21 cellular contexts compared by ENCODE assay signal in the genomic region with DNA sequence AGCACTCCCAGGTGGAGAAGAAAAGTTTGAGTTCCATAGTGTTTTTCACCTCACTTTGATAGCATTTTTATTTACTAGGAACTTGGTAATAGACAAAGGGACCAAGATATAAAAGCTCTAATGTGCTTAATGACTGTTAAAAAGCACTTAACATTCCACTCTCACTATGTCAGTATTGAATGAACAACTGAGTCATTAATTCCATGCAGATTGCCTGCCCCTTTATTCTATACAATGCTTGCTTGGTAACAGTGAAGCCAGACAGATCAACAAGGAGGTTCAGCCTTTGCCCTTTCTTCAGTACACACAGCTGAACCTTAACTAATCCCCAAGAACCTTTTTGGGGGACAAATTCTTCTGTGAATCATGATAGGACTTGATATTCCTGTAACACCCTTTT.
DNase-seq lines count a peak whose midpoint lies in the region; ATAC-seq, FAIRE-seq and TF ChIP-seq lines count a peak whose summit lies in the region.
"Had no signal": no experiment of that assay in that cellular context is flagged by ENCODE, and none has a peak within 500 bp of the region (broad histone marks: within the 10 kb centered on the region; RNA-seq: fewer than 3 reads in every experiment).

No MANE protein-coding gene starts in this region.

- H3K4me1 ChIP-seq in A673 (ENCODE audit: insufficient read depth, low read length, poor library complexity, severe bottlenecking) (no peaks in the 10 kb centered on the region), GM23248 (ENCODE audit: insufficient read depth) (peaks cover 14% of the 10 kb centered on the region), RWPE2 (ENCODE audit: insufficient read depth, poor library complexity, severe bottlenecking) (no peaks in the 10 kb centered on the region)
- H3K4me1 ChIP-seq: lower lobe of right lung had no signal

- H3K9me2 ChIP-seq in GM23248 (ENCODE audit: insufficient read depth), result no peaks in the 10 kb centered on the region
- H3K9me2 ChIP-seq: SK-N-SH had no signal

- POLR2A ChIA-PET in A673 (lab: Charles Lee; ENCODE audit: low non-redundant PET), result no interaction called here

- no peak for TF ChIP-seq CTCF in A673 (conservative IDR thresholded peaks at IDR 0.05; ENCODE audit: low read depth, low read length)
- TF ChIP-seq CTCF in RWPE2 (IDR thresholded peaks at IDR 0.05; ENCODE audit: poor library complexity, severe bottlenecking), result no peak

- intact Hi-C loops in A673 (cut with micrococcal nuclease; ENCODE audit: unreplicated experiment) (no loop called here), posterior cingulate gyrus (cut with DNase I) (no loop called here)

- H3K4me3 ChIP-seq in A673 (ENCODE audit: low read depth, low read length, poor library complexity, severe bottlenecking) (no peak overlapping the region), GM23248 (no peak overlapping the region), RWPE2 (ENCODE audit: severe bottlenecking) (no peak overlapping the region)
- H3K4me3 ChIP-seq: lower lobe of right lung had no signal

- TF ChIP-seq POLR2A in H54 (IDR thresholded peaks at IDR 0.05; ENCODE audit: low read depth, low read length), result no peak

- H3K79me2 ChIP-seq in GM23248 (ENCODE audit: insufficient read depth), result no peaks in the 10 kb centered on the region

- no peak overlapping the region for H3K4me2 ChIP-seq in GM23248 (ENCODE audit: unreplicated experiment)
- H3K4me2 ChIP-seq: SK-N-SH had no signal

- CTCF ChIA-PET in A673 (lab: Charles Lee), result no interaction called here

- FAIRE-seq in H54 (lab: Jason Lieb, UNC), result no peak
- FAIRE-seq: kidney had no signal

- H3K9me3 ChIP-seq in A673 (ENCODE audit: low read depth, low read length, poor library complexity, severe bottlenecking) (peaks cover 16% of the 10 kb centered on the region), GM23248 (ENCODE audit: low read depth) (no peaks in the 10 kb centered on the region), RWPE2 (ENCODE audit: severe bottlenecking) (no peaks in the 10 kb centered on the region)
- H3K9me3 ChIP-seq: SK-N-SH had no signal

- H3K27ac ChIP-seq in A673 (ENCODE audit: low read depth, low read length, poor library complexity, severe bottlenecking) (no peak overlapping the region), GM23248 (no peak overlapping the region), RWPE2 (ENCODE audit: poor library complexity, severe bottlenecking) (no peak overlapping the region)
- H3K27ac ChIP-seq: lower lobe of right lung, RWPE1 had no signal

- no peak overlapping the region for H3K9ac ChIP-seq in GM23248
- H3K9ac ChIP-seq: SK-N-SH had no signal

- 0 out of 2 replicates have a peak, but pooled peaks cover 8% of the 10 kb centered on the region for H3F3A ChIP-seq in GM23248 (ENCODE audit: insufficient read depth)

- peak; percentile 46; the same call in 1 of the 3 replicates for ATAC-seq in RWPE2 (ENCODE audit: low read depth)

- in situ Hi-C loops in GM23248 (cut with MboI), result no loop called here

- H3K27me3 ChIP-seq in A673 (replicated peaks; ENCODE audit: insufficient read depth, low read depth, low read length, poor library complexity) (no peaks in the 10 kb centered on the region), GM23248 (replicated peaks; ENCODE audit: insufficient read depth) (no peaks in the 10 kb centered on the region), RWPE2 (ENCODE audit: insufficient read depth, poor library complexity, severe bottlenecking) (no peaks in the 10 kb centered on the region)

- H4K20me1 ChIP-seq in GM23248 (ENCODE audit: insufficient read depth), result no peaks in the 10 kb centered on the region

- no peak overlapping the region for H2AFZ ChIP-seq in GM23248

- DNase-seq in A673 (ENCODE audit: low spot score), result peak; percentile 53
- peak; percentile 73 for DNase-seq in GM23248
- no peak for DNase-seq in RWPE2 (ENCODE audit: low spot score)
- peak; percentile 12 for DNase-seq in iris pigment epithelial cell (ENCODE audit: low read depth)
- no peak for DNase-seq in posterior cingulate gyrus
- no peak for DNase-seq in stimulated activated CD4-positive, alpha-beta T cell treated with anti-CD3 and anti-CD28 coated beads, Interleukin-2, amount 100 ng/mL, for 48 hours
- no peak for DNase-seq in activated gamma-delta T cell treated with Interleukin-2 at 50 U/mL for 16 hours
- DNase-seq in H54 (ENCODE audit: insufficient read length, low spot score), result no peak
- DNase-seq: activated CD8-positive, alpha-beta memory T cell treated with anti-CD3 and anti-CD28 coated beads, Interleukin-2, amount 50 U/mL, for 4 hours; CD4-positive, alpha-beta T cell; effector CD8-positive, alpha-beta T cell; GF-D8; kidney; lower lobe of right lung; NCI-H1048; NCI-H1930; NCI-H446 treated with DMSO at 0.1 percent for 48 hours; nucleus accumbens; retina; SK-N-SH had no signal

- BruUV-seq in A673 (replicated peaks; lab: Mats Ljungman, UMichigan), result no TSS peak

- H3K36me3 ChIP-seq in A673 (ENCODE audit: insufficient read depth, low read length, poor library complexity, severe bottlenecking) (no peaks in the 10 kb centered on the region), GM23248 (ENCODE audit: low read depth) (no peaks in the 10 kb centered on the region), RWPE2 (ENCODE audit: low read depth) (no peaks in the 10 kb centered on the region)
- H3K36me3 ChIP-seq: lower lobe of right lung had no signal

Comparison
In these comparisons a context has a peak if more than half of its experiments do, and no peak if none do; other contexts are left out.
1. DNase-seq: peak in A673 (single experiment), GM23248 (single experiment) and iris pigment epithelial cell (single experiment); none in RWPE2 (single experiment), posterior cingulate gyrus (0 of 10), stimulated activated CD4-positive, alpha-beta T cell treated with anti-CD3 and anti-CD28 coated beads, Interleukin-2, amount 100 ng/mL, for 48 hours (0 of 2), activated gamma-delta T cell treated with Interleukin-2 at 50 U/mL for 16 hours (single experiment) and H54 (single experiment).